ENCODE assay signal across 8 cellular contexts in the genomic region with DNA sequence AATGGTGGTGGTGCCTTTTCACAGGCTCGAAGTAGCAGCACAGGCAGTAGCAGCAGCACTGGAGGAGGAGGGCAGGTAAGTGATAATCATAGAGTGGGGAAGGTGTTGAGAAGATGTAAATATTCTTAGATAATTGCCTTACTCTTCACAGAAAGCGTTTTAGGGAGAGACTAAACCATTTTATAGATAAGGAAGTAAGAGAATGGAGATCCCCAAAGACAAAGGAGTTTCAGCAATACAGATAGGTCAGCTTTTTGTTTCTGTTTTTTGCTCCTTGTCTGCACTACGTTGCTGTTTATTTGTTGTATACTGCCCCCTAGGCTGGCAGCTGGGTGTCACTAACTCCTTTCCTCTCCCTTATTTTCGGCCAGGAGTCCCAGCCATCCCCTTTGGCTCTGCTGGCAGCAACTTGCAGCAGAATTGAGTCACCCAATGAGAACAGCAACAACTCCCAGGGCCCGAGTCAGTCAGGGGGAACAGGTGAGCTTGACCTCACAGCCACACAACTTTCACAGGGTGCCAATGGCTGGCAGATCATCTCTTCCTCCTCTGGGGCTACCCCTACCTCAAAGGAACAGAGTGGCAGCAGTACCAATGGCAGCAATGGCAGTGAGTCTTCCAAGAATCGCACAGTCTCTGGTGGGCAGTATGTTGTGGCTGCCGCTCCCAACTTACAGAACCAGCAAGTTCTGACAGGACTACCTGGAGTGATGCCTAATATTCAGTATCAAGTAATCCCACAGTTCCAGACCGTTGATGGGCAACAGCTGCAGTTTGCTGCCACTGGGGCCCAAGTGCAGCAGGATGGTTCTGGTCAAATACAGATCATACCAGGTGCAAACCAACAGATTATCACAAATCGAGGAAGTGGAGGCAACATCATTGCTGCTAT. TPM values are rescaled to one million over a fixed set of nuclear protein-coding genes. Genes with fewer than 3 reads are reported as not detected.
DNase-seq lines count a peak whose midpoint lies in the region; ATAC-seq, FAIRE-seq and TF ChIP-seq lines count a peak whose summit lies in the region.

No MANE protein-coding gene starts in this region.

- no peak for TF ChIP-seq EP300 in A549 (IDR thresholded peaks at IDR 0.05)

- DNase-seq in A549 (ENCODE audit: low read depth in 1 of 2, low spot score in 1 of 2) (peak in 1 of 2 experiments; percentile 85), Peyer's patch (peak; percentile 44 to 76 (median 54)), astrocyte of the hippocampus (ENCODE audit: low read depth, low spot score) (peak; percentile 71), hippocampal formation (lab: John Stamatoyannopoulos, UW) (peak; percentile 21 to 46), skeletal muscle cell (ENCODE audit: low read depth) (no peak)
- no peak for DNase-seq in activated CD4-positive, CD25-positive, alpha-beta regulatory T cell treated with anti-CD3 and anti-CD28 coated beads, Interleukin-2, amount 50 U/mL, for 72 hours

- H3K36me3 ChIP-seq in Peyer's patch, result peaks cover 0 to 39% (median 0%) of the 10 kb centered on the region in 3 donors

- peak overlapping the region; percentile 99 for H3K4me2 ChIP-seq in A549

- CTCF ChIA-PET in A549 (lab: Yijun Ruan, JAX), result interaction anchor here (0.5 to 12.7 kb wide), 34 partner anchors 8 to 127 kb away, joined by 3 to 199 read pairs (median 4); partner anchors contain the start of genes AAAS, AMHR2 and PRR13

- TF ChIP-seq CTCF in A549 (IDR thresholded peaks at IDR 0.05), result peak; percentile 84
- TF ChIP-seq CTCF in GM12873 (IDR thresholded peaks at IDR 0.05; ENCODE audit: insufficient read depth, low read depth, low read length, missing control alignments), result peak; percentile 67
- peak in 5 of 6 experiments; percentile 3 to 70 (median 46) for TF ChIP-seq CTCF in Peyer's patch (IDR thresholded peaks at IDR 0.05)

- H3K9me3 ChIP-seq in A549, result no peaks in the 10 kb centered on the region
- no peaks in the 10 kb centered on the region for H3K9me3 ChIP-seq in Peyer's patch

- peak overlapping the region; percentile 70 for H3K4me3 ChIP-seq in A549
- peak overlapping the region in 3 of 4 donors; percentile 84 to 95 (median 85) for H3K4me3 ChIP-seq in Peyer's patch
- peak overlapping the region; percentile 49 for H3K4me3 ChIP-seq in skeletal muscle cell (ENCODE audit: low read depth, low read length)

- TF ChIP-seq POLR2A in A549 (IDR thresholded peaks at IDR 0.05; ENCODE audit: low read length), result no peak
- no peak for TF ChIP-seq POLR2A in Peyer's patch (IDR thresholded peaks at IDR 0.05)

- no peak for FAIRE-seq in A549 (lab: Jason Lieb, UNC)

- POLR2A ChIA-PET in A549 (lab: Yijun Ruan, JAX), result interaction anchor here (0.6 to 1.9 kb wide), 6 partner anchors 30 to 61 kb away, joined by 3 to 16 read pairs (median 3); partner anchors contain the start of gene AAAS

- WGBS in A549 (ENCODE audit: missing lambda C conversion rate), result 40% methylated on average over 9 of the region's 9 CpGs

- no peaks in the 10 kb centered on the region for H3K27me3 ChIP-seq in Peyer's patch

- peak; percentile 79 to 88 for TF ChIP-seq RAD21 in A549 (conservative IDR thresholded peaks at IDR 0.05 in 1 of 2, IDR thresholded peaks at IDR 0.05 in 1 of 2)

- peak overlapping the region; percentile 94 to 99 for H3K27ac ChIP-seq in A549
- H3K27ac ChIP-seq in Peyer's patch, result peak overlapping the region; percentile 97 to 100 (median 100)

- H3K4me1 ChIP-seq in A549, result peaks cover 44% of the 10 kb centered on the region
- peaks cover 3 to 67% (median 23%) of the 10 kb centered on the region in 4 donors for H3K4me1 ChIP-seq in Peyer's patch

- ATAC-seq in A549 (no peak), HG02852 (IDR thresholded peaks at IDR 0.05; ENCODE audit: unreplicated experiment) (no peak)

TF ChIP-seq in A549, 52 proteins besides CTCF, POLR2A, EP300 and RAD21:
- TF ChIP-seq SMC3 (IDR thresholded peaks at IDR 0.05) (peak; percentile 74), HOXB5 (CRISPR knock-in tag; IDR thresholded peaks at IDR 0.05) (no peak)

RNA-seq across cellular contexts. Expression of gene SP1, which starts 2.0 kb away (rescaled TPM):
- 53.2 and 56.6 TPM in 2 replicates for polyA plus RNA-seq in A549 (2011; rRNA removed)
- polyA plus RNA-seq in A549 (2012; cell fraction: cytosol; rRNA removed), result 14.0 and 18.8 TPM in 2 replicates
- 15.5 and 19.0 TPM in 2 replicates for polyA plus RNA-seq in A549 (2012; cell fraction: nucleus; rRNA removed)
- 24.0 to 24.5 TPM (median 24.2 TPM) in 3 replicates for polyA plus RNA-seq in A549 (2017; fragmentation: RNase III; extraction: RNeasy Plus Mini Kit Qiagen cat#74134 plus additional on column Dnase treatment)
- polyA minus RNA-seq in A549 (2011; rRNA and poly(A)+ RNA removed), result 176 and 220 TPM in 2 replicates
- 10 to 100 TPM; 56.1 to 83.4 (median 67.8) TPM for total RNA-seq in Peyer's patch

RNA-seq across cellular contexts. Expression of gene AMHR2, which starts 41.7 kb away (rescaled TPM):
- polyA plus RNA-seq in A549 (2011; rRNA removed) (0.12 and 0.16 TPM in 2 replicates), A549 (2017; fragmentation: RNase III; extraction: RNeasy Plus Mini Kit Qiagen cat#74134 plus additional on column Dnase treatment) (0.13 to 0.22 TPM (median 0.18 TPM) in 3 replicates)
- 0.67 and 0.80 TPM in 2 replicates for polyA plus RNA-seq in A549 (2012; cell fraction: cytosol; rRNA removed)
- polyA plus RNA-seq in A549 (2012; cell fraction: nucleus; rRNA removed), result 0.84 and 1.1 TPM in 2 replicates
- polyA minus RNA-seq in A549 (2011; rRNA and poly(A)+ RNA removed), result 0.49 and 0.62 TPM in 2 replicates
- under 1 TPM in 1 of 4 donors, not detected in 3; 0.40 TPM for total RNA-seq in Peyer's patch

RNA-seq across cellular contexts. Expression of gene SP7, which starts 45.8 kb away (rescaled TPM):
- 0.05 TPM in 1 of 2 replicates, not detected in the other for polyA plus RNA-seq in A549 (2011; rRNA removed)
- 0.01 and 0.04 TPM in 2 replicates for polyA plus RNA-seq in A549 (2012; cell fraction: cytosol; rRNA removed)
- polyA plus RNA-seq in A549 (2012; cell fraction: nucleus; rRNA removed), result 0.09 and 0.12 TPM in 2 replicates
- 0.03 to 0.06 TPM in 2 of 3 replicates, not detected in the other for polyA plus RNA-seq in A549 (2017; fragmentation: RNase III; extraction: RNeasy Plus Mini Kit Qiagen cat#74134 plus additional on column Dnase treatment)
- 0.17 TPM in 1 of 2 replicates, not detected in the other for polyA minus RNA-seq in A549 (2011; rRNA and poly(A)+ RNA removed)
- total RNA-seq in Peyer's patch, result not detected

RNA-seq across cellular contexts. Expression of gene PRR13, which starts 59.5 kb away (rescaled TPM):
- 203 and 257 TPM in 2 replicates for polyA plus RNA-seq in A549 (2011; rRNA removed)
- 214 and 245 TPM in 2 replicates for polyA plus RNA-seq in A549 (2012; cell fraction: cytosol; rRNA removed)
- polyA plus RNA-seq in A549 (2012; cell fraction: nucleus; rRNA removed), result 99.6 and 118 TPM in 2 replicates
- 210 to 248 TPM (median 221 TPM) in 3 replicates for polyA plus RNA-seq in A549 (2017; fragmentation: RNase III; extraction: RNeasy Plus Mini Kit Qiagen cat#74134 plus additional on column Dnase treatment)
- polyA minus RNA-seq in A549 (2011; rRNA and poly(A)+ RNA removed), result 200 and 213 TPM in 2 replicates
- total RNA-seq in Peyer's patch, result 100 to 1,000 TPM; 160 to 541 (median 423) TPM

Comparison
In these comparisons a context has a peak if more than half of its experiments do, and no peak if none do; other contexts are left out.
1. DNase-seq: peak in Peyer's patch (3 of 3), astrocyte of the hippocampus (single experiment) and hippocampal formation (2 of 2); none in skeletal muscle cell (single experiment) and activated CD4-positive, CD25-positive, alpha-beta regulatory T cell treated with anti-CD3 and anti-CD28 coated beads, Interleukin-2, amount 50 U/mL, for 72 hours (single experiment).
2. Peak in every context shown above with its lines, with median percentiles within 50 percentile points of each other: H3K4me3 ChIP-seq and CTCF ChIP-seq.